ENCODE assay signal across 1 cellular context in genomic region chr1:161215079-161215478, GRCh38.
A peak's percentile ranks its signal among the peaks of the same experiment; 100 is the strongest.
TF ChIP-seq lines count a peak whose summit lies in the region.

FCER1G (plus strand) TSS chr1:161215295; CDS start chr1:161215322, 27 bp downstream.

TF ChIP-seq in HepG2, 621 proteins besides CTCF, POLR2A, EP300 and RAD21:
- TF ChIP-seq ZNF687 (CRISPR knock-in tag; IDR thresholded peaks at IDR 0.05) (peak; percentile 26; the same call in 1 of the 2 replicates), AGO2 (optimal IDR thresholded peaks at IDR 0.05; ENCODE audit: low read depth, low read length) (peak; percentile 60), FOXO1 (CRISPR knock-in tag; IDR thresholded peaks at IDR 0.05) (no peak), ZNF136 (CRISPR knock-in tag; IDR thresholded peaks at IDR 0.05; ENCODE audit: low read depth) (no peak), ZSCAN25 (CRISPR knock-in tag; IDR thresholded peaks at IDR 0.05) (no peak), DBP (CRISPR knock-in tag; IDR thresholded peaks at IDR 0.05; ENCODE audit: not compliant biosample characterization) (no peak), ZNF772 (CRISPR knock-in tag; IDR thresholded peaks at IDR 0.05) (no peak), MEIS1 (CRISPR knock-in tag; IDR thresholded peaks at IDR 0.05; ENCODE audit: borderline replicate concordance) (no peak), POLR2G (IDR thresholded peaks at IDR 0.05; ENCODE audit: low read depth, low read length) (peak; percentile 52)
